ENCODE assay signal across 9 cellular contexts in the genomic region with DNA sequence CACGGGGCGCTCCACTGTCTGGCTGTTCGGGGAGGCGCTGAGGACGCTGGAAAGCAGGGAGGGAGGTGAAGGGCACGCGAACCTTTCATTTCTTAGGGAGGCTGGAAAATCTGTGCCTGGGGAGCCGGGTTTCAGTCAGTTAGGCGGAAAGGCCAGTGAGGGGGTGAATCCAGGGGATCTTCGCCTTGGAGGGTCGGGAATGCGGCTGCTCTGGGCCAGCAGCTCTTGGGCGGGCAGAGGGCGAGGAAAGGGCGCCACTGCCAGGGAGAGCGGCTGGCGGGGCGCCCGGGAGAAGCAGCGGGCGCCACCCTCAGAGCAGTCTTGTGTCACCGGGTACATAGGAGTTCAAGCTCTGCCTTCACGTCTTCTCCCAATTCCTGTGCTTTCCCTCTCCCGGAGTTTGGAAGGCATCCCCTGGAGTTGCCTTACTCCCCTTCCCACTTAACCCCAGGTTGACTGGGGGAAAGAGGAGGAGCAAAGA. TPM values are rescaled to one million over a fixed set of nuclear protein-coding genes. Genes with fewer than 3 reads are reported as not detected.
A peak's percentile ranks its signal among the peaks of the same experiment; 100 is the strongest.
DNase-seq lines count a peak whose midpoint lies in the region; ATAC-seq and TF ChIP-seq lines count a peak whose summit lies in the region.
"Had no signal": no experiment of that assay in that cellular context is flagged by ENCODE, and none has a peak within 500 bp of the region (broad histone marks: within the 10 kb centered on the region; RNA-seq: fewer than 3 reads in every experiment).

No MANE protein-coding gene starts in this region.

- no peaks in the 10 kb centered on the region for H3K9me3 Mint-ChIP-seq in T-helper 1 cell treated with Interleukin-12 subunit alpha and Interleukin-12 subunit beta and Interleukin-4 antibody, amounts not matched to agents 30 μg/mL and 1 μg/mL, for 36 hours
- H3K9me3 Mint-ChIP-seq in glutamatergic neuron (ENCODE audit: unreplicated experiment), result peaks cover 14% of the 10 kb centered on the region

- H3K4me1 ChIP-seq in SJSA1 (replicated peaks), result peaks cover 18% of the 10 kb centered on the region

- no peak for TF ChIP-seq CTCF in glutamatergic neuron (IDR thresholded peaks at IDR 0.05; ENCODE audit: partially characterized antibody, unreplicated experiment)

- no peak for DNase-seq in T-helper 1 cell
- peak in 1 of 2 experiments; percentile 31 for DNase-seq in SJSA1 (ENCODE audit: low read depth in 1 of 2, low spot score in 2 of 2)
- peak; percentile 31 for DNase-seq in glutamatergic neuron
- peak; percentile 42 for DNase-seq in pons (ENCODE audit: low spot score)
- no peak for DNase-seq in mesenteric fat pad (ENCODE audit: low spot score)
- DNase-seq in foreskin melanocyte, result no peak

- no peaks in the 10 kb centered on the region for H3K36me3 Mint-ChIP-seq in T-helper 1 cell treated with Interleukin-12 subunit alpha and Interleukin-12 subunit beta and Interleukin-4 antibody, amounts not matched to agents 30 μg/mL and 1 μg/mL, for 36 hours (ENCODE audit: low read depth)
- peaks cover 18% of the 10 kb centered on the region for H3K36me3 Mint-ChIP-seq in glutamatergic neuron (ENCODE audit: unreplicated experiment)

- no peak for ATAC-seq in GM19328 (IDR thresholded peaks at IDR 0.05; ENCODE audit: unreplicated experiment)

- H3K27ac Mint-ChIP-seq in T-helper 1 cell treated with Interleukin-12 subunit alpha and Interleukin-12 subunit beta and Interleukin-4 antibody, amounts not matched to agents 30 μg/mL and 1 μg/mL, for 36 hours, result no peak overlapping the region
- peak overlapping the region; percentile 55 for H3K27ac Mint-ChIP-seq in glutamatergic neuron (ENCODE audit: unreplicated experiment)

- peaks cover 33% of the 10 kb centered on the region for H3K27me3 ChIP-seq in SJSA1 (replicated peaks)

- H3K4me3 Mint-ChIP-seq in T-helper 1 cell treated with Interleukin-12 subunit alpha and Interleukin-12 subunit beta and Interleukin-4 antibody, amounts not matched to agents 30 μg/mL and 1 μg/mL, for 36 hours, result peak overlapping the region; percentile 14
- peak overlapping the region; percentile 94 for H3K4me3 Mint-ChIP-seq in glutamatergic neuron (ENCODE audit: unreplicated experiment)

- H3K27me3 Mint-ChIP-seq in T-helper 1 cell treated with Interleukin-12 subunit alpha and Interleukin-12 subunit beta and Interleukin-4 antibody, amounts not matched to agents 30 μg/mL and 1 μg/mL, for 36 hours (ENCODE audit: low read depth), result peaks cover 58% of the 10 kb centered on the region
- H3K27me3 Mint-ChIP-seq in glutamatergic neuron (ENCODE audit: unreplicated experiment), result peaks cover 21% of the 10 kb centered on the region

- H3K4me1 Mint-ChIP-seq in T-helper 1 cell treated with Interleukin-12 subunit alpha and Interleukin-12 subunit beta and Interleukin-4 antibody, amounts not matched to agents 30 μg/mL and 1 μg/mL, for 36 hours (ENCODE audit: low read depth), result peaks cover 5% of the 10 kb centered on the region
- H3K4me1 Mint-ChIP-seq in glutamatergic neuron (ENCODE audit: low read depth, unreplicated experiment), result peaks cover 14% of the 10 kb centered on the region

- peak overlapping the region; percentile 40 for H3K4me3 ChIP-seq in SJSA1

- H3K36me3 ChIP-seq in SJSA1, result no peaks in the 10 kb centered on the region

- H3K9me3 ChIP-seq in SJSA1 (replicated peaks), result no peaks in the 10 kb centered on the region

- H3K27ac ChIP-seq in SJSA1, result no peak overlapping the region

RNA-seq across cellular contexts. Expression of a gene that starts 1.4 kb away (rescaled TPM):
- total RNA-seq in SJSA1 (2014; rRNA removed; shearing (Covaris generic)), result 0.06 and 0.37 TPM in 2 replicates
- total RNA-seq in glutamatergic neuron (ENCODE audit: unreplicated experiment) (12.1 TPM), mesenteric fat pad (7.6 TPM)
- total RNA-seq: T-helper 2 cell treated with Interferon-gamma antibody and Interleukin-4, amounts not matched to agents 100 ng/mL and 5 ng/mL, for 36 hours had no signal

Comparison
In these comparisons a context has a peak if more than half of its experiments do, and no peak if none do; other contexts are left out.
1. DNase-seq: peak in glutamatergic neuron (single experiment) and pons (single experiment); none in T-helper 1 cell (0 of 5), mesenteric fat pad (single experiment) and foreskin melanocyte (single experiment).